In genomic region chr1:110035236-110035752, GRCh38 we compare ENCODE assay signal across 8 cellular contexts. TPM values are rescaled to one million over a fixed set of nuclear protein-coding genes. Genes with fewer than 3 reads are reported as not detected.
A peak's percentile ranks its signal among the peaks of the same experiment; 100 is the strongest.
DNase-seq lines count a peak whose midpoint lies in the region; ATAC-seq and TF ChIP-seq lines count a peak whose summit lies in the region.

No MANE protein-coding gene starts in this region.

- H4K20me1 ChIP-seq in OCI-LY7 (ENCODE audit: insufficient read depth, low read length) (no peaks in the 10 kb centered on the region), neural progenitor cell (ENCODE audit: low read depth) (peaks cover 29% of the 10 kb centered on the region)

- CTCF ChIA-PET in AG04449 (lab: Yijun Ruan, JAX) (interaction anchor here (0.6 to 27.2 kb wide), 11 partner anchors 13 to 489 kb away, joined by 3 to 500 read pairs (median 5); no protein-coding TSS in a partner anchor), OCI-LY7 (lab: Charles Lee; ENCODE audit: unreplicated experiment) (interaction anchor here (0.7 to 1.0 kb wide), 3 partner anchors 17 to 77 kb away, joined by 3 to 7 read pairs (median 6); no protein-coding TSS in a partner anchor)

- H3K4me1 Mint-ChIP-seq in endodermal cell (peaks cover 22% of the 10 kb centered on the region), neural progenitor cell (peaks cover 31% of the 10 kb centered on the region)

- intact Hi-C loops in OCI-LY7 (cut with micrococcal nuclease; ENCODE audit: unreplicated experiment) = no loop called here

- peak overlapping the region; percentile 82 for H3K4me3 Mint-ChIP-seq in endodermal cell
- H3K4me3 Mint-ChIP-seq in neural progenitor cell = peak overlapping the region; percentile 98

- H3K27ac Mint-ChIP-seq in endodermal cell (peak overlapping the region; percentile 91), neural progenitor cell (peak overlapping the region; percentile 51)

- H3K4me3 ChIP-seq in AG04449 (ENCODE audit: low read depth, low read length) (peak overlapping the region; percentile 84), OCI-LY7 (ENCODE audit: low read depth, low read length, poor library complexity, severe bottlenecking) (peak overlapping the region; percentile 95), endodermal cell (ENCODE audit: low read length) (peak overlapping the region; percentile 97), neural progenitor cell (peak overlapping the region; percentile 91)

- ATAC-seq in GM19395 (IDR thresholded peaks at IDR 0.05; ENCODE audit: unreplicated experiment) = peak; percentile 13

- H3K27ac ChIP-seq in OCI-LY7 (ENCODE audit: low read depth, low read length, poor library complexity, severe bottlenecking) (peak overlapping the region; percentile 43), endodermal cell (ENCODE audit: low read depth, low read length) (peak overlapping the region; percentile 84), neural progenitor cell (no peak overlapping the region)

- peaks cover 10% of the 10 kb centered on the region for H3F3A ChIP-seq in neural progenitor cell (ENCODE audit: low read depth)

- H3K9ac ChIP-seq in endodermal cell (ENCODE audit: extremely low read depth, low read length, poor library complexity, severe bottlenecking) (peak overlapping the region; percentile 93), neural progenitor cell (peak overlapping the region; percentile 97)

- no peaks in the 10 kb centered on the region for H3K9me2 ChIP-seq in OCI-LY7 (ENCODE audit: insufficient read depth, low read length)

- H3K9me3 Mint-ChIP-seq in endodermal cell (no peaks in the 10 kb centered on the region), neural progenitor cell (no peaks in the 10 kb centered on the region)

- H3K27me3 ChIP-seq in endodermal cell (ENCODE audit: control insufficient read depth, insufficient read depth, low read length, poor library complexity, severe bottlenecking) = no peaks in the 10 kb centered on the region
- no peaks in the 10 kb centered on the region for H3K27me3 ChIP-seq in neural progenitor cell

- no peak for TF ChIP-seq CTCF in AG04449 (IDR thresholded peaks at IDR 0.05; ENCODE audit: insufficient read depth, low read length, missing control alignments)
- no peak for TF ChIP-seq CTCF in OCI-LY7 (conservative IDR thresholded peaks at IDR 0.05; ENCODE audit: low read length)
- no peak for TF ChIP-seq CTCF in endodermal cell (conservative IDR thresholded peaks at IDR 0.05)
- TF ChIP-seq CTCF in neural progenitor cell (IDR thresholded peaks at IDR 0.05) = no peak

- H3K36me3 Mint-ChIP-seq in endodermal cell (ENCODE audit: low read depth) = peaks cover 34% of the 10 kb centered on the region
- H3K36me3 Mint-ChIP-seq in neural progenitor cell = peaks cover 20% of the 10 kb centered on the region

- 9 to 10% methylated on average over 14 to 16 of the region's 16 CpGs for WGBS in endodermal cell (ENCODE audit: insufficient coverage in 1 of 2, insufficient read length in 1 of 2), 2 experiments

- H3K4me2 ChIP-seq in OCI-LY7 (ENCODE audit: low read length) (peak overlapping the region; percentile 86), neural progenitor cell (peak overlapping the region; percentile 96)

- H3K36me3 ChIP-seq in OCI-LY7 (ENCODE audit: insufficient read depth, low read length) = peaks cover 35% of the 10 kb centered on the region
- peaks cover 36% of the 10 kb centered on the region for H3K36me3 ChIP-seq in endodermal cell (ENCODE audit: control insufficient read depth, insufficient read depth, low read length)
- H3K36me3 ChIP-seq in neural progenitor cell = no peaks in the 10 kb centered on the region

- H3K4me1 ChIP-seq in OCI-LY7 (ENCODE audit: insufficient read depth, low read length, poor library complexity, severe bottlenecking) = peaks cover 35% of the 10 kb centered on the region
- H3K4me1 ChIP-seq in endodermal cell (ENCODE audit: control insufficient read depth, insufficient read depth, low read length) = peaks cover 3% of the 10 kb centered on the region
- peaks cover 9% of the 10 kb centered on the region for H3K4me1 ChIP-seq in neural progenitor cell

- no TSS peak for BruUV-seq in OCI-LY7 (replicated peaks; lab: Mats Ljungman, UMichigan)

- POLR2A ChIA-PET in AG04449 (lab: Yijun Ruan, JAX) (interaction anchor here (1.2 to 2.0 kb wide), 5 partner anchors 10 to 70 kb away, joined by 3 to 15 read pairs (median 4); no protein-coding TSS in a partner anchor), OCI-LY7 (lab: Charles Lee) (interaction anchor here (1.0 to 1.8 kb wide), 7 partner anchors 9 to 487 kb away, joined by 3 to 7 read pairs (median 3); partner anchors contain the start of genes GNAI3 and RBM15)

- H3K79me2 ChIP-seq in OCI-LY7 (ENCODE audit: insufficient read depth, low read depth, low read length) = peaks cover 31% of the 10 kb centered on the region
- H3K79me2 ChIP-seq in neural progenitor cell (ENCODE audit: low read depth) = peaks cover 31% of the 10 kb centered on the region

- H2AFZ ChIP-seq in OCI-LY7 (ENCODE audit: low read length) (peak overlapping the region; percentile 85; the same call in 1 of the 2 replicates), neural progenitor cell (replicated peaks) (peak overlapping the region; percentile 94)

- H3K9me3 ChIP-seq in OCI-LY7 (ENCODE audit: low read length) (no peaks in the 10 kb centered on the region), endodermal cell (ENCODE audit: control insufficient read depth, low read length) (no peaks in the 10 kb centered on the region), neural progenitor cell (ENCODE audit: low read depth) (no peaks in the 10 kb centered on the region)

- H3K27me3 Mint-ChIP-seq in endodermal cell (ENCODE audit: insufficient read depth) (no peaks in the 10 kb centered on the region), neural progenitor cell (ENCODE audit: insufficient read depth, low read depth) (no peaks in the 10 kb centered on the region)

- DNase-seq in AG04449 (ENCODE audit: low read depth, low spot score) (no peak), OCI-LY7 (ENCODE audit: low spot score) (no peak), endodermal cell (no peak), neural progenitor cell (ENCODE audit: low spot score) (no peak), HT-29 (ENCODE audit: low spot score) (no peak), cerebellum (ENCODE audit: low spot score) (no peak)
- DNase-seq in NK-92 treated with Interleukin-12 subunit alpha and Interleukin-12 subunit beta, amount 100 ng/mL, for 24 hours (lab: John Stamatoyannopoulos, UW) = no peak

RNA-seq across cellular contexts. Expression of gene STRIP1, which starts 0.9 kb away (rescaled TPM):
- 33.1 and 45.5 TPM in 2 replicates for total RNA-seq in OCI-LY7 (2014; rRNA removed; shearing (Covaris generic))
- total RNA-seq in OCI-LY7 (2022) = 42.2 and 43.7 TPM in 2 replicates
- total RNA-seq in endodermal cell = 10 to 100 TPM; 64.9 to 66.1 TPM
- polyA plus RNA-seq in endodermal cell (2013, experiment 1 of 2) = 61.2 TPM
- 53.1 TPM for polyA plus RNA-seq in endodermal cell (2013, experiment 2 of 2)
- total RNA-seq in neural progenitor cell (ENCODE audit: low replicate concordance) = 55.0 and 67.5 TPM in 2 replicates
- total RNA-seq in HT-29 (2014; rRNA removed; shearing (Covaris generic)) = 24.1 and 26.8 TPM in 2 replicates
- total RNA-seq in cerebellum = 112 TPM

RNA-seq across cellular contexts. Expression of gene ALX3, which starts 35.2 kb away (rescaled TPM):
- total RNA-seq in OCI-LY7 (2014; rRNA removed; shearing (Covaris generic)) = not detected in 2 replicates
- not detected in 2 replicates for total RNA-seq in OCI-LY7 (2022)
- not detected for total RNA-seq in endodermal cell
- not detected for polyA plus RNA-seq in endodermal cell (2013, experiment 1 of 2)
- not detected for polyA plus RNA-seq in endodermal cell (2013, experiment 2 of 2)
- total RNA-seq in neural progenitor cell (ENCODE audit: low replicate concordance) = 1.1 TPM in 1 of 2 replicates, not detected in the other
- total RNA-seq in HT-29 (2014; rRNA removed; shearing (Covaris generic)) = not detected in 2 replicates
- not detected for total RNA-seq in cerebellum

RNA-seq across cellular contexts. Expression of gene AHCYL1, which starts 50.7 kb away (rescaled TPM):
- 18.5 and 20.5 TPM in 2 replicates for total RNA-seq in OCI-LY7 (2014; rRNA removed; shearing (Covaris generic))
- total RNA-seq in OCI-LY7 (2022) = 45.5 and 52.8 TPM in 2 replicates
- total RNA-seq in endodermal cell = 10 to 100 TPM; 78.9 to 96.0 TPM
- 99.3 TPM for polyA plus RNA-seq in endodermal cell (2013, experiment 1 of 2)
- polyA plus RNA-seq in endodermal cell (2013, experiment 2 of 2) = 91.2 TPM
- total RNA-seq in neural progenitor cell (ENCODE audit: low replicate concordance) = 62.5 and 65.5 TPM in 2 replicates
- 45.6 and 48.7 TPM in 2 replicates for total RNA-seq in HT-29 (2014; rRNA removed; shearing (Covaris generic))
- 39.6 TPM for total RNA-seq in cerebellum
